8 cellular contexts compared by ENCODE assay signal in genomic region chr6:42628604-42629003, GRCh38.
"Had no signal": no experiment of that assay in that cellular context is flagged by ENCODE, and none has a peak within 500 bp of the region (broad histone marks: within the 10 kb centered on the region; RNA-seq: fewer than 3 reads in every experiment).

No MANE protein-coding gene starts in this region.

- H3K4me3 Mint-ChIP-seq: GM23338, H9 had no signal

- ATAC-seq: GM23338 had no signal

- FAIRE-seq: H1, H54 had no signal

- H2AFZ ChIP-seq: GM23338 had no signal

- H3K4me2 ChIP-seq: GM23338 had no signal

- H3K27ac ChIP-seq: HL-60 had no signal

- H3K4me3 ChIP-seq: GM23338 had no signal

- H3K4me1 Mint-ChIP-seq: GM23338 had no signal

- DNase-seq: H9, HCEC 1CT, Kasumi-1, KG1 had no signal

- H3K9me3 Mint-ChIP-seq: GM23338 had no signal
